In genomic region chr2:11500702-11501303, GRCh38 we compare ENCODE assay signal across 13 cellular contexts. TPM values are rescaled to one million over a fixed set of nuclear protein-coding genes. Genes with fewer than 3 reads are reported as not detected.
DNase-seq lines count a peak whose midpoint lies in the region; ATAC-seq, FAIRE-seq and TF ChIP-seq lines count a peak whose summit lies in the region.
"Had no signal": no experiment of that assay in that cellular context is flagged by ENCODE, and none has a peak within 500 bp of the region (broad histone marks: within the 10 kb centered on the region; RNA-seq: fewer than 3 reads in every experiment).

No MANE protein-coding gene starts in this region.

- H4K5ac ChIP-seq in H1 (ENCODE audit: insufficient read length, low read depth, low read length): no peak overlapping the region

- no peak overlapping the region for H3K4ac ChIP-seq in H1 (replicated peaks; ENCODE audit: insufficient read length, low read depth, low read length)

- no peak overlapping the region for H3K9ac ChIP-seq in H1 (replicated peaks in 1 of 4; ENCODE audit: extremely low read depth in 1 of 4, low read depth in 3 of 4, low read length in 3 of 4)

- no peak for TF ChIP-seq CTCF in H1 (IDR thresholded peaks at IDR 0.05; ENCODE audit: control extremely low read depth in 1 of 3, insufficient read depth in 1 of 3, low read depth in 1 of 3, low read length in 3 of 3)
- TF ChIP-seq CTCF in type B pancreatic cell (conservative IDR thresholded peaks at IDR 0.05): no peak

- peaks cover 0 to 9% of the 10 kb centered on the region in 2 experiments for H4K20me1 ChIP-seq in H1 (replicated peaks in 1 of 2; ENCODE audit: control insufficient read depth in 1 of 2, insufficient read depth in 2 of 2, low read length in 2 of 2)

- no peak overlapping the region for H3K14ac ChIP-seq in H1 (ENCODE audit: insufficient read length)

- H3K9me3 ChIP-seq in H1 (ENCODE audit: insufficient read depth in 2 of 2, low read depth in 1 of 2, low read length in 1 of 2): 0 out of 4 replicates have a peak, but pooled peaks cover 0 to 8% of the 10 kb centered on the region in 2 experiments
- H3K9me3 ChIP-seq: thoracic aorta had no signal

- no peaks in the 10 kb centered on the region for H3K23me2 ChIP-seq in H1 (ENCODE audit: low read depth, low read length)

- CTCF ChIA-PET in activated CD8-positive, alpha-beta memory T cell treated with anti-CD3 and anti-CD28 coated beads, Interleukin-2, amount 10 ng/mL, durations not matched to agents 7 days and 5 days (lab: Charles Lee): interaction anchor here (0.7 to 4.4 kb wide), 2 partner anchors 83 to 217 kb away, joined by 3 to 27 read pairs; no protein-coding TSS in a partner anchor
- CTCF ChIA-PET in H1 (lab: Charles Lee; ENCODE audit: partially characterized antibody): interaction anchor here (0.8 to 6.4 kb wide), 5 partner anchors 9 to 82 kb away, joined by 3 to 31 read pairs (median 7); partner anchors contain the start of gene GREB1
- CTCF ChIA-PET in T-cell (lab: Charles Lee): no interaction called here

- H2AK5ac ChIP-seq in H1 (ENCODE audit: low read depth, low read length): peak overlapping the region; percentile 20; the same call in 1 of the 2 replicates

- H2BK120ac ChIP-seq in H1 (replicated peaks; ENCODE audit: low read depth, low read length): no peak overlapping the region

- H3K4me1 Mint-ChIP-seq in activated CD8-positive, alpha-beta memory T cell treated with anti-CD3 and anti-CD28 coated beads, Interleukin-2, amount 10 ng/mL, durations not matched to agents 7 days and 5 days: peaks cover 35% of the 10 kb centered on the region
- peaks cover 41% of the 10 kb centered on the region for H3K4me1 Mint-ChIP-seq in type B pancreatic cell (ENCODE audit: unreplicated experiment)
- no peaks in the 10 kb centered on the region for H3K4me1 Mint-ChIP-seq in T-cell

- peak overlapping the region; percentile 23 for H3K4me3 Mint-ChIP-seq in activated CD8-positive, alpha-beta memory T cell treated with anti-CD3 and anti-CD28 coated beads, Interleukin-2, amount 10 ng/mL, durations not matched to agents 7 days and 5 days
- H3K4me3 Mint-ChIP-seq in type B pancreatic cell: no peak overlapping the region
- no peak overlapping the region for H3K4me3 Mint-ChIP-seq in T-cell
- H3K4me3 Mint-ChIP-seq: CD4-positive, alpha-beta T cell had no signal

- H3K36me3 ChIP-seq in H1 (ENCODE audit: control insufficient read depth in 2 of 4, insufficient read depth in 4 of 4, low read length in 3 of 4): no peaks in the 10 kb centered on the region
- H3K36me3 ChIP-seq: esophagus squamous epithelium, thoracic aorta had no signal

- no peak for TF ChIP-seq EP300 in H1 (IDR thresholded peaks at IDR 0.05; ENCODE audit: borderline replicate concordance in 1 of 2, low read depth in 2 of 2, low read length in 2 of 2)

- H4K91ac ChIP-seq in H1 (replicated peaks; ENCODE audit: insufficient read length, low read length): peak overlapping the region; percentile 11

- H3K56ac ChIP-seq in H1 (replicated peaks; ENCODE audit: insufficient read length, low read depth, low read length): no peak overlapping the region

- H3K27ac Mint-ChIP-seq in activated CD8-positive, alpha-beta memory T cell treated with anti-CD3 and anti-CD28 coated beads, Interleukin-2, amount 10 ng/mL, durations not matched to agents 7 days and 5 days: peak overlapping the region; percentile 27
- H3K27ac Mint-ChIP-seq in type B pancreatic cell (no peak overlapping the region), T-cell (no peak overlapping the region)
- H3K27ac Mint-ChIP-seq: CD4-positive, alpha-beta T cell had no signal

- H2AFZ ChIP-seq in H1 (ENCODE audit: low read length): no peak overlapping the region

- no peak for TF ChIP-seq POLR2A in H1 (IDR thresholded peaks at IDR 0.05; ENCODE audit: control extremely low read depth in 1 of 2, low read depth in 2 of 2, low read length in 2 of 2)

- no peak overlapping the region for H2BK20ac ChIP-seq in H1 (ENCODE audit: low read length)

- DNase-seq in activated CD8-positive, alpha-beta memory T cell treated with anti-CD3 and anti-CD28 coated beads, Interleukin-2, amount 10 ng/mL, durations not matched to agents 7 days and 5 days: no peak
- DNase-seq in activated CD8-positive, alpha-beta memory T cell treated with anti-CD3 and anti-CD28 coated beads for 24 hours: no peak
- no peak for DNase-seq in H1 (ENCODE audit: low read depth in 1 of 2, low spot score in 2 of 2)
- peak; percentile 22 for DNase-seq in type B pancreatic cell (ENCODE audit: extremely low spot score, unreplicated experiment)
- no peak for DNase-seq in GM03348 (ENCODE audit: low spot score)
- no peak for DNase-seq in T-cell
- no peak for DNase-seq in NCI-H2227 treated with DMSO at 0.1 percent for 48 hours (lab: John Stamatoyannopoulos, UW)
- DNase-seq: activated CD4-positive, CD25-positive, alpha-beta regulatory T cell treated with anti-CD3 and anti-CD28 coated beads, Interleukin-2, amount 50 U/mL, for 72 hours; CD4-positive, alpha-beta T cell; esophagus squamous epithelium; stimulated activated CD4-positive, alpha-beta T cell treated with anti-CD3 and anti-CD28 coated beads, Interleukin-12 subunit alpha, Interleukin-12 subunit beta, amount 100 ng/mL, for 4 hours had no signal

- no peak overlapping the region for H3K4me3 ChIP-seq in H1 (ENCODE audit: extremely low read depth in 1 of 4, insufficient read depth in 2 of 4, low read depth in 3 of 4, low read length in 4 of 4)
- H3K4me3 ChIP-seq: esophagus squamous epithelium, thoracic aorta had no signal

- no peak overlapping the region for H3K27ac ChIP-seq in H1 (ENCODE audit: low read depth, low read length)
- H3K27ac ChIP-seq: esophagus squamous epithelium, thoracic aorta had no signal

- FAIRE-seq in H1 (lab: Jason Lieb, UNC): no peak

- ATAC-seq in activated CD8-positive, alpha-beta memory T cell treated with anti-CD3 and anti-CD28 coated beads, Interleukin-2, amount 10 ng/mL, durations not matched to agents 7 days and 5 days: peak; percentile 44
- ATAC-seq in HG02885 (IDR thresholded peaks at IDR 0.05; ENCODE audit: poor library complexity, unreplicated experiment) (peak; percentile 50), T-cell (replicated peaks in 1 of 4) (no peak)

- H3K27me3 Mint-ChIP-seq in activated CD8-positive, alpha-beta memory T cell treated with anti-CD3 and anti-CD28 coated beads, Interleukin-2, amount 10 ng/mL, durations not matched to agents 7 days and 5 days: no peaks in the 10 kb centered on the region
- H3K27me3 Mint-ChIP-seq in type B pancreatic cell (no peaks in the 10 kb centered on the region), T-cell (peaks cover 9 to 18% of the 10 kb centered on the region in 2 donors)

- no peak for TF ChIP-seq RAD21 in H1 (IDR thresholded peaks at IDR 0.05 in 1 of 2, conservative IDR thresholded peaks at IDR 0.05 in 1 of 2; ENCODE audit: low read depth in 2 of 2, low read length in 2 of 2)

- no peak overlapping the region for H2BK15ac ChIP-seq in H1 (ENCODE audit: low read length)

- no peak overlapping the region for H3K4me2 ChIP-seq in H1 (ENCODE audit: insufficient read depth in 1 of 2, low read depth in 2 of 2, low read length in 2 of 2)

- H3K27me3 ChIP-seq in H1 (replicated peaks in 1 of 4; ENCODE audit: control insufficient read depth in 3 of 4, extremely low read depth in 1 of 4, insufficient read depth in 3 of 4, low read length in 3 of 4): no peaks in the 10 kb centered on the region

- H3K79me2 ChIP-seq in H1 (ENCODE audit: control insufficient read depth in 1 of 2, insufficient read depth in 2 of 2, low read length in 2 of 2): peaks cover 0 to 47% of the 10 kb centered on the region in 2 experiments; a peak in 2 of 4 replicates

- no peak overlapping the region for H3K18ac ChIP-seq in H1 (ENCODE audit: extremely low read depth, low read length)

- no peak overlapping the region for H4K8ac ChIP-seq in H1 (ENCODE audit: extremely low read depth, insufficient read depth, low read length)

- peaks cover 6% of the 10 kb centered on the region for H3K9me3 Mint-ChIP-seq in activated CD8-positive, alpha-beta memory T cell treated with anti-CD3 and anti-CD28 coated beads, Interleukin-2, amount 10 ng/mL, durations not matched to agents 7 days and 5 days (ENCODE audit: low read depth)
- H3K9me3 Mint-ChIP-seq in type B pancreatic cell: no peaks in the 10 kb centered on the region
- H3K9me3 Mint-ChIP-seq in T-cell: peaks cover 0 to 5% (median 4%) of the 10 kb centered on the region in 3 donors

- peaks cover 5% of the 10 kb centered on the region for H3K36me3 Mint-ChIP-seq in activated CD8-positive, alpha-beta memory T cell treated with anti-CD3 and anti-CD28 coated beads, Interleukin-2, amount 10 ng/mL, durations not matched to agents 7 days and 5 days
- peaks cover 8% of the 10 kb centered on the region for H3K36me3 Mint-ChIP-seq in type B pancreatic cell
- no peaks in the 10 kb centered on the region for H3K36me3 Mint-ChIP-seq in T-cell

- H3K79me1 ChIP-seq in H1 (ENCODE audit: low read depth, low read length): peaks cover 3% of the 10 kb centered on the region

- peak overlapping the region; percentile 28; the same call in 1 of the 2 replicates for H2BK5ac ChIP-seq in H1 (ENCODE audit: low read depth, low read length)

- no peak overlapping the region for H2BK12ac ChIP-seq in H1 (ENCODE audit: low read depth, low read length)

- POLR2A ChIA-PET in H1 (lab: Charles Lee; ENCODE audit: partially characterized antibody): no interaction called here
- POLR2A ChIA-PET in T-cell (lab: Charles Lee): no interaction called here

- 87% methylated on average over 5 of the region's 5 CpGs; no CpG with 5 or more reads in 1 of the 2 experiments for WGBS in H1 (ENCODE audit: extremely low coverage in 1 of 2, insufficient coverage in 1 of 2, insufficient read length in 1 of 2, insufficient replicate concordance in 2 of 2, low coverage in 1 of 2, low lambda C conversion rate in 2 of 2, missing lambda C conversion rate in 1 of 2), 2 experiments

- H3K4me1 ChIP-seq in H1 (replicated peaks in 1 of 4; ENCODE audit: control insufficient read depth in 3 of 4, insufficient read depth in 4 of 4, low read length in 3 of 4): peaks cover 5 to 14% (median 8%) of the 10 kb centered on the region in 4 experiments

- H3K23ac ChIP-seq in H1 (ENCODE audit: insufficient read length): no peak overlapping the region

RNA-seq across cellular contexts. Expression of gene GREB1, which starts 33.0 kb away (rescaled TPM):
- 1 to 10 TPM in 1 of 2 experiments, under 1 TPM in 1; 0.91 to 1.4 TPM for total RNA-seq in activated CD8-positive, alpha-beta memory T cell treated with anti-CD3 and anti-CD28 coated beads, Interleukin-2, amount 10 ng/mL, durations not matched to agents 7 days and 5 days
- 41.7 and 43.4 TPM in 2 replicates for total RNA-seq in H1 (2021; fragmentation: NEBNext Ultra II Directional; extraction: Animal tissue kit (Norgen Biotek cat#: 25700))
- 7.9 and 13.8 TPM in 2 replicates for polyA plus RNA-seq in H1 (2011; rRNA removed)
- polyA plus RNA-seq in H1 (2011; cell fraction: cytosol; rRNA removed): 9.9 TPM
- polyA plus RNA-seq in H1 (2011; cell fraction: nucleus; rRNA removed): 22.7 TPM
- polyA plus RNA-seq in H1 (2012, experiment 1 of 2): 14.3 to 18.0 TPM (median 16.3 TPM) in 4 replicates
- 8.5 TPM for polyA plus RNA-seq in H1 (2012, experiment 2 of 2)
- polyA plus RNA-seq in H1 (2013, experiment 1 of 2): 16.9 TPM
- 15.7 TPM for polyA plus RNA-seq in H1 (2013, experiment 2 of 2)
- 23.1 and 26.4 TPM in 2 replicates for polyA minus RNA-seq in H1 (2011; rRNA and poly(A)+ RNA removed)
- polyA minus RNA-seq in H1 (2011; cell fraction: cytosol; rRNA and poly(A)+ RNA removed): 13.1 TPM
- polyA minus RNA-seq in H1 (2011; cell fraction: nucleus; rRNA and poly(A)+ RNA removed): 21.8 TPM
- total RNA-seq in type B pancreatic cell (ENCODE audit: low replicate concordance): 7.5 and 50.5 TPM in 2 replicates
- 1 to 10 TPM in 1 of 5 donors, under 1 TPM in 4; 0.23 to 1.2 (median 0.63) TPM for total RNA-seq in T-cell

RNA-seq across cellular contexts. Expression of gene E2F6, which starts 34.8 kb away (rescaled TPM):
- total RNA-seq in activated CD8-positive, alpha-beta memory T cell treated with anti-CD3 and anti-CD28 coated beads, Interleukin-2, amount 10 ng/mL, durations not matched to agents 7 days and 5 days: 10 to 100 TPM in 1 of 2 experiments, 1 to 10 TPM in 1; 7.5 to 11.8 TPM
- 14.9 and 15.6 TPM in 2 replicates for total RNA-seq in H1 (2021; fragmentation: NEBNext Ultra II Directional; extraction: Animal tissue kit (Norgen Biotek cat#: 25700))
- 3.8 and 8.3 TPM in 2 replicates for polyA plus RNA-seq in H1 (2011; rRNA removed)
- 7.3 TPM for polyA plus RNA-seq in H1 (2011; cell fraction: cytosol; rRNA removed)
- 5.7 TPM for polyA plus RNA-seq in H1 (2011; cell fraction: nucleus; rRNA removed)
- polyA plus RNA-seq in H1 (2012, experiment 1 of 2): 11.0 to 11.9 TPM (median 11.2 TPM) in 4 replicates
- polyA plus RNA-seq in H1 (2012, experiment 2 of 2): 6.1 TPM
- 8.0 TPM for polyA plus RNA-seq in H1 (2013, experiment 1 of 2)
- 7.7 TPM for polyA plus RNA-seq in H1 (2013, experiment 2 of 2)
- 6.8 and 9.7 TPM in 2 replicates for polyA minus RNA-seq in H1 (2011; rRNA and poly(A)+ RNA removed)
- 5.4 TPM for polyA minus RNA-seq in H1 (2011; cell fraction: cytosol; rRNA and poly(A)+ RNA removed)
- 11.4 TPM for polyA minus RNA-seq in H1 (2011; cell fraction: nucleus; rRNA and poly(A)+ RNA removed)
- total RNA-seq in type B pancreatic cell (ENCODE audit: low replicate concordance) (14.2 and 19.4 TPM in 2 replicates), T-cell (1 to 10 TPM; 4.8 to 9.5 (median 9.1) TPM)

Comparison
In these comparisons a context has a peak if more than half of its experiments do, and no peak if none do; other contexts are left out.
1. ATAC-seq: peak in activated CD8-positive, alpha-beta memory T cell treated with anti-CD3 and anti-CD28 coated beads, Interleukin-2, amount 10 ng/mL, durations not matched to agents 7 days and 5 days (single experiment) and HG02885 (single experiment); none in T-cell (0 of 4).
2. CTCF ChIA-PET loops: an anchor here in activated CD8-positive, alpha-beta memory T cell treated with anti-CD3 and anti-CD28 coated beads, Interleukin-2, amount 10 ng/mL, durations not matched to agents 7 days and 5 days (0.7 to 4.4 kb wide) and H1 (0.8 to 6.4 kb wide); none called in T-cell.